ENCODE assay signal across 1 cellular context in the genomic region with DNA sequence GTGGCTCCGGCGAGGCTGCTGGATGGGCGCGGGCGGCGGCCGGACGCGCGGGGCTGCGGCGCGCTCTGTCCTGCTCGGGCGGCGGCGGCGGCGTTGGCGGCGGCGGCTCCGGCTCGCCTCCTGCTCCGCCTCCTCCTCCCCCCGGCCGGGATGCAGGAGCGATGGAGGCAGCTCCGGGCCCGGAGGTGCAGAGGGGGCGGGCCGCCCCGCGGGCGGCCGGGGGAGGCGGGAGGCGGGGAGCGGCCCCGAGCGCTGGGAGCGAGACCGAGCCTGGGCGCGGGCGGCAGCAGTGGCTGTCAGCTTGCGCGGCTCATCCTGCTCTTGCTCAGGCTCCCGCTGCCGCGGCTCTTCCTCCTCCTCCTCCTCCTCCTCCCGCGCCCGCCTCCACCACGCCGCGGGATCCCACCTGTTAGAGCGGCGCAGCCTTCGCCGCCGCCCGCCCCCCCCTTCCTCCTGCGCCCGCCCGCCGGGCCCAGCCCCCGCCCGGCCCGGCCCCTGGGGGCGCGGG.
TF ChIP-seq lines count a peak whose summit lies in the region.

A gene with protein sequence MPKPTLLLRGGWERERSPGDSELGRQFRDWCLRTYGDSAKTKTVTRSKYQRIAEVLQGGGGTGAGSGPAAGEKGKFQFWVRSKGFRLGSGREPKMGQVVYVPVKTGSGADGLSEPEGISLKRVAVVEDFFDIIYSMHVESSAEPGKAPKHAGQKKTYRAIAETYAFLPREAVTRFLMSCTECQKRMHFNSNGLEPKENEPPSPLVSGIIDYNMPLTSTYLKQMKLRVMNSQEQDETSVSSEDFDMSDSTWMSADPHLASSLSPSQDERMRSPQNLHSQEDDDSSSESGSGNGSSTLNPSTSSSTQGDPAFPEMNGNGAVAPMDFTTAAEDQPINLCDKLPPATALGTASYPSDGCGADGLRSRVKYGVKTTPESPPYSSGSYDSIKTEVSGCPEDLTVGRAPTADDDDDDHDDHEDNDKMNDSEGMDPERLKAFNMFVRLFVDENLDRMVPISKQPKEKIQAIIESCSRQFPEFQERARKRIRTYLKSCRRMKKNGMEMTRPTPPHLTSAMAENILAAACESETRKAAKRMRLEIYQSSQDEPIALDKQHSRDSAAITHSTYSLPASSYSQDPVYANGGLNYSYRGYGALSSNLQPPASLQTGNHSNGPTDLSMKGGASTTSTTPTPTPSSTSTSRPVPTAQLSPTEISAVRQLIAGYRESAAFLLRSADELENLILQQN (minus strand): TSS at position 323 of the 508 bp plus-strand sequence. CDS start 443 bp downstream, outside the sequence.

TF ChIP-seq in A549, 52 proteins besides CTCF, POLR2A, EP300 and RAD21:
- TF ChIP-seq HOXB13 (CRISPR knock-in tag; IDR thresholded peaks at IDR 0.05; ENCODE audit: low read depth) (no peak), EHMT2 (IDR thresholded peaks at IDR 0.05; ENCODE audit: low read depth) (no peak), HDAC2 (IDR thresholded peaks at IDR 0.05) (no peak), FOSL2 (IDR thresholded peaks at IDR 0.05) (no peak), FOSL2 (CRISPR knock-in tag; IDR thresholded peaks at IDR 0.05) (no peak)
- TF ChIP-seq, protein P1, sequence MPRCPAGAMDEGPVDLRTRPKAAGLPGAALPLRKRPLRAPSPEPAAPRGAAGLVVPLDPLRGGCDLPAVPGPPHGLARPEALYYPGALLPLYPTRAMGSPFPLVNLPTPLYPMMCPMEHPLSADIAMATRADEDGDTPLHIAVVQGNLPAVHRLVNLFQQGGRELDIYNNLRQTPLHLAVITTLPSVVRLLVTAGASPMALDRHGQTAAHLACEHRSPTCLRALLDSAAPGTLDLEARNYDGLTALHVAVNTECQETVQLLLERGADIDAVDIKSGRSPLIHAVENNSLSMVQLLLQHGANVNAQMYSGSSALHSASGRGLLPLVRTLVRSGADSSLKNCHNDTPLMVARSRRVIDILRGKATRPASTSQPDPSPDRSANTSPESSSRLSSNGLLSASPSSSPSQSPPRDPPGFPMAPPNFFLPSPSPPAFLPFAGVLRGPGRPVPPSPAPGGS (IDR thresholded peaks at IDR 0.05) = no peak
TF ChIP-seq in A549: peak in this region for 0.
